7 cellular contexts compared by ENCODE assay signal in genomic region chr16:51152691-51153261, GRCh38. TPM values are rescaled to one million over a fixed set of nuclear protein-coding genes. Genes with fewer than 3 reads are reported as not detected.
DNase-seq lines count a peak whose midpoint lies in the region; ATAC-seq and TF ChIP-seq lines count a peak whose summit lies in the region.

No MANE protein-coding gene starts in this region.

- peak overlapping the region; percentile 78 to 87 for H3K4me3 Mint-ChIP-seq in H9
- H3K4me3 Mint-ChIP-seq in activated T-helper 2 cell treated with anti-CD3 and anti-CD28 coated beads, Interferon-gamma antibody, Interleukin-2, Interleukin-4, amounts not matched to agents 10 μg/mL and 5 μg/mL and 100 μg/mL, durations not matched to agents 14 hours and 24 hours and 36 hours (ENCODE audit: low read depth): no peak overlapping the region
- H3K4me3 Mint-ChIP-seq in stimulated activated naive B cell treated with anti-CD40 and anti-IgM and Interleukin-4, amounts not matched to agents 10 μg/mL and 1 μg/mL and 100 μg/mL, for 72 hours: peak overlapping the region; percentile 46 to 57

- H3K23ac ChIP-seq in H9 (ENCODE audit: insufficient read length, low read depth, low read length): no peak overlapping the region

- H2BK120ac ChIP-seq in H9 (ENCODE audit: low read depth, low read length, poor library complexity, severe bottlenecking): no peak overlapping the region

- intact Hi-C loops in activated T-helper 2 cell treated with anti-CD3 and anti-CD28 coated beads, Interferon-gamma antibody, Interleukin-2, Interleukin-4, amounts not matched to agents 10 μg/mL and 5 μg/mL and 100 μg/mL, durations not matched to agents 14 hours and 24 hours and 36 hours (cut with micrococcal nuclease): loop anchor here (5.0 to 10.0 kb wide), 3 partner anchors 612 to 1875 kb away; partner anchors contain the start of gene TOX3

- no peak overlapping the region for H2BK20ac ChIP-seq in H9 (ENCODE audit: low read depth, low read length, poor library complexity, severe bottlenecking)

- H3K18ac ChIP-seq in H9 (ENCODE audit: insufficient read length, low read depth, low read length): peak overlapping the region; percentile 52

- H3K4me1 Mint-ChIP-seq in H9: peaks cover 54% of the 10 kb centered on the region in 2 experiments
- no peaks in the 10 kb centered on the region for H3K4me1 Mint-ChIP-seq in activated T-helper 2 cell treated with anti-CD3 and anti-CD28 coated beads, Interferon-gamma antibody, Interleukin-2, Interleukin-4, amounts not matched to agents 10 μg/mL and 5 μg/mL and 100 μg/mL, durations not matched to agents 14 hours and 24 hours and 36 hours (ENCODE audit: low read depth)
- peaks cover 7 to 10% of the 10 kb centered on the region in 2 donors for H3K4me1 Mint-ChIP-seq in stimulated activated naive B cell treated with anti-CD40 and anti-IgM and Interleukin-4, amounts not matched to agents 10 μg/mL and 1 μg/mL and 100 μg/mL, for 72 hours

- H4K91ac ChIP-seq in H9 (ENCODE audit: insufficient read length, low read depth, low read length): no peak overlapping the region

- peaks cover 3% of the 10 kb centered on the region; the same call in 1 of the 2 replicates for H3K4me1 ChIP-seq in H9 (ENCODE audit: insufficient read depth, low read length)

- no peak overlapping the region for H2BK15ac ChIP-seq in H9 (ENCODE audit: low read depth, low read length)

- H3T11ph ChIP-seq in H9 (ENCODE audit: low read length): no peak overlapping the region

- H3K56ac ChIP-seq in H9 (ENCODE audit: insufficient read length, low read depth, low read length): no peak overlapping the region

- no CpG with 5 or more reads among the region's 51 CpGs for WGBS in H9 (ENCODE audit: extremely low coverage, insufficient read length, low lambda C conversion rate)

- no peak overlapping the region for H2AFZ ChIP-seq in H9 (ENCODE audit: low read length)

- H2BK12ac ChIP-seq in H9 (ENCODE audit: insufficient read length, low read depth, low read length): no peak overlapping the region

- peak overlapping the region; percentile 9 to 79 (median 75); a peak in 6 of 7 replicates for H3K27ac Mint-ChIP-seq in H9
- H3K27ac Mint-ChIP-seq in activated T-helper 2 cell treated with anti-CD3 and anti-CD28 coated beads, Interferon-gamma antibody, Interleukin-2, Interleukin-4, amounts not matched to agents 10 μg/mL and 5 μg/mL and 100 μg/mL, durations not matched to agents 14 hours and 24 hours and 36 hours: peak overlapping the region; percentile 38
- H3K27ac Mint-ChIP-seq in stimulated activated naive B cell treated with anti-CD40 and anti-IgM and Interleukin-4, amounts not matched to agents 10 μg/mL and 1 μg/mL and 100 μg/mL, for 72 hours: peak overlapping the region; percentile 73

- in situ Hi-C loops in KBM-7 (cut with MboI; ENCODE audit: low pct_unique_long_range_greater_than_20kb, low sequenced_read_pairs): no loop called here

- peaks cover 22% of the 10 kb centered on the region; the same call in 1 of the 2 replicates for H3K27me3 ChIP-seq in H9 (ENCODE audit: insufficient read depth, low read length)

- no peak for TF ChIP-seq CTCF in H9 (conservative IDR thresholded peaks at IDR 0.05)

- H3K9me3 Mint-ChIP-seq in H9: no peaks in the 10 kb centered on the region; a peak in 2 of 5 replicates
- no peaks in the 10 kb centered on the region for H3K9me3 Mint-ChIP-seq in activated T-helper 2 cell treated with anti-CD3 and anti-CD28 coated beads, Interferon-gamma antibody, Interleukin-2, Interleukin-4, amounts not matched to agents 10 μg/mL and 5 μg/mL and 100 μg/mL, durations not matched to agents 14 hours and 24 hours and 36 hours
- no peaks in the 10 kb centered on the region for H3K9me3 Mint-ChIP-seq in stimulated activated naive B cell treated with anti-CD40 and anti-IgM and Interleukin-4, amounts not matched to agents 10 μg/mL and 1 μg/mL and 100 μg/mL, for 72 hours

- H3K9ac ChIP-seq in H9 (ENCODE audit: extremely low read depth, insufficient read length, low read length): peak overlapping the region; percentile 33

- H4K5ac ChIP-seq in H9 (ENCODE audit: insufficient read length, low read depth, low read length): no peak overlapping the region

- H3K27ac ChIP-seq in H9 (ENCODE audit: insufficient read length, low read depth, low read length): no peak overlapping the region

- no peaks in the 10 kb centered on the region for H3K9me3 ChIP-seq in H9 (ENCODE audit: control insufficient read depth, low read depth, low read length)

- H3K4ac ChIP-seq in H9 (ENCODE audit: low read depth, low read length): no peak overlapping the region; the same call in 1 of the 2 replicates

- peak overlapping the region; percentile 85; the same call in 1 of the 2 replicates for H3K14ac ChIP-seq in H9 (ENCODE audit: insufficient read depth, low read length)

- peak overlapping the region; percentile 82 for H3K4me2 ChIP-seq in H9 (ENCODE audit: insufficient read depth, insufficient read length, low read length)

- no peak overlapping the region for H2AK5ac ChIP-seq in H9 (ENCODE audit: insufficient read length, low read length)

- H3K79me2 ChIP-seq in H9 (ENCODE audit: insufficient read depth, low read length): peaks cover 16% of the 10 kb centered on the region; the same call in 1 of the 2 replicates

- no peaks in the 10 kb centered on the region for H3K79me1 ChIP-seq in H9 (ENCODE audit: insufficient read depth, low read depth, low read length, poor library complexity, severe bottlenecking)

- no peak overlapping the region for H4K8ac ChIP-seq in H9 (replicated peaks; ENCODE audit: insufficient read length, low read depth, low read length)

- no peak overlapping the region for H2BK5ac ChIP-seq in H9 (ENCODE audit: insufficient read length, low read length)

- ATAC-seq in stimulated activated naive B cell treated with anti-CD40 and anti-IgM and Interleukin-4, amounts not matched to agents 10 μg/mL and 1 μg/mL and 100 μg/mL, for 72 hours (replicated peaks): no peak
- ATAC-seq in GM21528 (IDR thresholded peaks at IDR 0.05; ENCODE audit: low FRiP score, unreplicated experiment): no peak

- H3K36me3 Mint-ChIP-seq in H9 (ENCODE audit: insufficient read depth in 1 of 3, low read depth in 3 of 3): peaks cover 0 to 16% (median 13%) of the 10 kb centered on the region in 3 experiments; a peak in 5 of 7 replicates
- peaks cover 6% of the 10 kb centered on the region for H3K36me3 Mint-ChIP-seq in activated T-helper 2 cell treated with anti-CD3 and anti-CD28 coated beads, Interferon-gamma antibody, Interleukin-2, Interleukin-4, amounts not matched to agents 10 μg/mL and 5 μg/mL and 100 μg/mL, durations not matched to agents 14 hours and 24 hours and 36 hours (ENCODE audit: low read depth)
- H3K36me3 Mint-ChIP-seq in stimulated activated naive B cell treated with anti-CD40 and anti-IgM and Interleukin-4, amounts not matched to agents 10 μg/mL and 1 μg/mL and 100 μg/mL, for 72 hours: peaks cover 0 to 7% of the 10 kb centered on the region in 2 donors

- H4K20me1 ChIP-seq in H9 (ENCODE audit: control insufficient read depth, insufficient read depth, insufficient read length): no peaks in the 10 kb centered on the region

- H3K23me2 ChIP-seq in H9 (ENCODE audit: insufficient read length, low read depth, low read length, poor library complexity, severe bottlenecking): peaks cover 56% of the 10 kb centered on the region

- H3K27me3 Mint-ChIP-seq in H9 (ENCODE audit: low read depth): peaks cover 47% of the 10 kb centered on the region
- peaks cover 71% of the 10 kb centered on the region for H3K27me3 Mint-ChIP-seq in activated T-helper 2 cell treated with anti-CD3 and anti-CD28 coated beads, Interferon-gamma antibody, Interleukin-2, Interleukin-4, amounts not matched to agents 10 μg/mL and 5 μg/mL and 100 μg/mL, durations not matched to agents 14 hours and 24 hours and 36 hours (ENCODE audit: low read depth)
- H3K27me3 Mint-ChIP-seq in stimulated activated naive B cell treated with anti-CD40 and anti-IgM and Interleukin-4, amounts not matched to agents 10 μg/mL and 1 μg/mL and 100 μg/mL, for 72 hours: peaks cover 56 to 79% of the 10 kb centered on the region in 2 donors

- DNase-seq in H9: no peak
- DNase-seq in activated T-helper 2 cell treated with anti-CD3 and anti-CD28 coated beads, Interferon-gamma antibody, Interleukin-2, Interleukin-4, amounts not matched to agents 10 μg/mL and 5 μg/mL and 100 μg/mL, durations not matched to agents 14 hours and 24 hours and 36 hours (ENCODE audit: low spot score): no peak
- DNase-seq in inferior parietal cortex (ENCODE audit: extremely low spot score): peak; percentile 27
- DNase-seq in stimulated activated naive B cell treated with anti-CD40 and anti-IgM and Interleukin-4, amounts not matched to agents 10 μg/mL and 1 μg/mL and 100 μg/mL, for 72 hours: no peak
- DNase-seq in KBM-7: no peak
- DNase-seq in stimulated activated CD4-positive, alpha-beta T cell treated with anti-CD3 and anti-CD28 coated beads, Interleukin-12 subunit alpha, Interleukin-12 subunit beta, amount 100 ng/mL, for 4 hours: no peak

RNA-seq across cellular contexts. Expression of gene SALL1, which starts 1.7 kb away (rescaled TPM):
- total RNA-seq in H9 (2021): 87.6 and 101 TPM in 2 replicates
- total RNA-seq in activated T-helper 2 cell treated with anti-CD3 and anti-CD28 coated beads, Interferon-gamma antibody, Interleukin-2, Interleukin-4, amounts not matched to agents 10 μg/mL and 5 μg/mL and 100 μg/mL, durations not matched to agents 14 hours and 24 hours and 36 hours: not detected in 2 replicates

Comparison
In these comparisons a context has a peak if more than half of its experiments do, and no peak if none do; other contexts are left out.
1. RNA of gene SALL1, which starts 1.7 kb away (total RNA-seq): 87.6 to 101 TPM in H9; not detected in activated T-helper 2 cell treated with anti-CD3 and anti-CD28 coated beads, Interferon-gamma antibody, Interleukin-2, Interleukin-4, amounts not matched to agents 10 μg/mL and 5 μg/mL and 100 μg/mL, durations not matched to agents 14 hours and 24 hours and 36 hours; every median in the first group is over 10 times any median in the second.
2. Peak in every context shown above with its lines, with median percentiles within 50 percentile points of each other: H3K27ac Mint-ChIP-seq.